In genomic region chr15:48962662-48963523, GRCh38 we compare ENCODE assay signal across 8 cellular contexts. TPM values are rescaled to one million over a fixed set of nuclear protein-coding genes. Genes with fewer than 3 reads are reported as not detected.
DNase-seq lines count a peak whose midpoint lies in the region; ATAC-seq, FAIRE-seq and TF ChIP-seq lines count a peak whose summit lies in the region.

No MANE protein-coding gene starts in this region.

- FAIRE-seq in pancreas (lab: Jason Lieb, UNC), result no peak

- TF ChIP-seq CTCF in glutamatergic neuron (IDR thresholded peaks at IDR 0.05; ENCODE audit: partially characterized antibody, unreplicated experiment) (no peak), pancreas (IDR thresholded peaks at IDR 0.05) (no peak)

- H3K4me1 Mint-ChIP-seq in glutamatergic neuron (ENCODE audit: low read depth, unreplicated experiment), result peaks cover 15% of the 10 kb centered on the region

- H3K27ac ChIP-seq in pancreas, result no peak overlapping the region

- no peaks in the 10 kb centered on the region for H3K27me3 ChIP-seq in HAP-1 (ENCODE audit: low read depth)
- peaks cover 0 to 24% (median 2%) of the 10 kb centered on the region in 4 donors for H3K27me3 ChIP-seq in pancreas

- H3K36me3 ChIP-seq in HAP-1 (replicated peaks), result no peaks in the 10 kb centered on the region
- H3K36me3 ChIP-seq in pancreas, result no peaks in the 10 kb centered on the region

- WGBS in pancreas, 2 donors, result 6 to 9% methylated on average over 52 to 54 of the region's 54 CpGs

- H3K4me1 ChIP-seq in HAP-1 (peaks cover 4% of the 10 kb centered on the region; the same call in 1 of the 2 replicates), pancreas (peaks cover 0 to 14% (median 0%) of the 10 kb centered on the region in 3 donors)

- intact Hi-C loops in pancreas (cut with DNase I), result no loop called here

- DNase-seq in AG20443 (ENCODE audit: low spot score) (peak; percentile 43), HAP-1 (ENCODE audit: low spot score in 2 of 2) (no peak), glutamatergic neuron (peak; percentile 53), pancreas (peak in 3 of 6 donors; percentile 40 to 65 (median 53)), UCSD-AML1 (lab: John Stamatoyannopoulos, UW; ENCODE audit: unreplicated experiment) (no peak), germinal center (ENCODE audit: low spot score) (no peak)
- DNase-seq in activated T-cell treated with anti-CD3 and anti-CD28 coated beads, Interleukin-2, amount 50 U/mL, for 48 hours, result peak; percentile 38 to 44
- DNase-seq in central memory CD4-positive, alpha-beta T cell, result no peak

- H3K36me3 Mint-ChIP-seq in glutamatergic neuron (ENCODE audit: unreplicated experiment), result no peaks in the 10 kb centered on the region

- H3K9me3 ChIP-seq in HAP-1 (no peaks in the 10 kb centered on the region), pancreas (no peaks in the 10 kb centered on the region)

- H3K4me3 Mint-ChIP-seq in glutamatergic neuron (ENCODE audit: unreplicated experiment), result peak overlapping the region; percentile 87

- peak; percentile 69 to 79 (median 77) for ATAC-seq in pancreas

- peak overlapping the region; percentile 99 for H3K27ac Mint-ChIP-seq in glutamatergic neuron (ENCODE audit: unreplicated experiment)

- H3K4me3 ChIP-seq in HAP-1 (peak overlapping the region; percentile 36), pancreas (peak overlapping the region; percentile 7 to 52 (median 24))

- peaks cover 7% of the 10 kb centered on the region for H3K9me3 Mint-ChIP-seq in glutamatergic neuron (ENCODE audit: unreplicated experiment)

- in situ Hi-C loops in HAP-1 (cut with MboI; ENCODE audit: low sequenced_read_pairs), result no loop called here

- peaks cover 1% of the 10 kb centered on the region for H3K27me3 Mint-ChIP-seq in glutamatergic neuron (ENCODE audit: unreplicated experiment)

RNA-seq across cellular contexts. Expression of gene SHC4, which starts 0.8 kb away (rescaled TPM):
- total RNA-seq in glutamatergic neuron (ENCODE audit: unreplicated experiment) (4.4 TPM), pancreas (under 1 TPM in 5 of 6 donors, not detected in 1; 0.03 to 0.24 (median 0.16) TPM)
- polyA plus RNA-seq in pancreas, result under 1 TPM; 0.19 TPM

Comparison
In these comparisons a context has a peak if more than half of its experiments do, and no peak if none do; other contexts are left out.
1. DNase-seq: peak in AG20443 (single experiment), activated T-cell treated with anti-CD3 and anti-CD28 coated beads, Interleukin-2, amount 50 U/mL, for 48 hours (2 of 2) and glutamatergic neuron (single experiment); none in HAP-1 (0 of 2), UCSD-AML1 (single experiment), germinal center (single experiment) and central memory CD4-positive, alpha-beta T cell (single experiment).